Comparison of ENCODE assay signal across 26 cellular contexts in genomic region chr9:132370592-132370991, GRCh38. TPM values are rescaled to one million over a fixed set of nuclear protein-coding genes. Genes with fewer than 3 reads are reported as not detected.
"Had no signal": no experiment of that assay in that cellular context is flagged by ENCODE, and none has a peak within 500 bp of the region (broad histone marks: within the 10 kb centered on the region; RNA-seq: fewer than 3 reads in every experiment).

No MANE protein-coding gene starts in this region.

- DNase-seq: activated B cell treated with CpG ODN at 0.5 μM for 24 hours; activated CD4-positive, alpha-beta T cell treated with anti-CD3 and anti-CD28 coated beads for 1 hour; activated CD4-positive, alpha-beta T cell treated with anti-CD3 and anti-CD28 coated beads, Interleukin-2, amount 10 ng/mL, durations not matched to agents 24 days and 14 days; activated CD4-positive, alpha-beta T cell treated with anti-CD3 and anti-CD28 coated beads, Interleukin-2, amount 50 U/mL, for 48 hours; activated CD8-positive, alpha-beta memory T cell treated with anti-CD3 and anti-CD28 coated beads, Interleukin-2, amount 10 ng/mL, durations not matched to agents 7 days and 5 days; activated effector memory CD4-positive, alpha-beta T cell treated with Interleukin-2 at 50 U/mL for 16 hours; activated naive CD4-positive, alpha-beta T cell; activated T-cell treated with anti-CD3 and anti-CD28 coated beads, Interleukin-2, amount 50 U/mL, for 24 hours; aorta; caudate nucleus; NCI-H1092; NCI-H1417; NCI-H1930; NCI-H2171; NCI-H226; NCI-H82; PC-9; SHP77 treated with DMSO at 0.1 percent for 48 hours; T-helper 17 cell; T-helper 9 cell had no signal

- H3K27ac ChIP-seq: breast epithelium, KMS-11, PC-9 had no signal

- H3K27me3 ChIP-seq: breast epithelium had no signal

- H3K9me3 Mint-ChIP-seq: activated B cell treated with CpG ODN at 0.5 μM for 24 hours; activated CD4-positive, alpha-beta T cell treated with anti-CD3 and anti-CD28 coated beads, Interleukin-2, amount 10 ng/mL, durations not matched to agents 24 days and 14 days; activated naive CD4-positive, alpha-beta T cell treated with anti-CD3 and anti-CD28 coated beads, Interleukin-2, amount 50 U/mL, for 24 hours; activated T-cell treated with anti-CD3 and anti-CD28 coated beads, Interleukin-2, amount 50 U/mL, for 24 hours; activated T-helper 1 cell treated with anti-CD3 and anti-CD28 coated beads, Interleukin-12 subunit alpha, Interleukin-12 subunit beta, Interleukin-2, Interleukin-4 antibody, amounts not matched to agents 30 ng/mL and 10 ng/mL and 1 ng/mL, durations not matched to agents 14 hours and 24 hours and 36 hours had no signal

- H3K9me3 ChIP-seq: breast epithelium had no signal

- H3K36me3 ChIP-seq: breast epithelium had no signal

- H3K27ac Mint-ChIP-seq: activated B cell treated with CpG ODN at 0.5 μM for 24 hours; activated CD4-positive, alpha-beta T cell treated with anti-CD3 and anti-CD28 coated beads, Interleukin-2, amount 10 ng/mL, durations not matched to agents 24 days and 14 days; activated CD8-positive, alpha-beta memory T cell treated with anti-CD3 and anti-CD28 coated beads, Interleukin-2, amount 10 ng/mL, durations not matched to agents 7 days and 5 days; activated naive CD4-positive, alpha-beta T cell treated with anti-CD3 and anti-CD28 coated beads, Interleukin-2, amount 50 U/mL, for 24 hours; activated T-cell treated with anti-CD3 and anti-CD28 coated beads, Interleukin-2, amount 50 U/mL, for 24 hours; activated T-helper 1 cell treated with anti-CD3 and anti-CD28 coated beads, Interleukin-12 subunit alpha, Interleukin-12 subunit beta, Interleukin-2, Interleukin-4 antibody, amounts not matched to agents 30 ng/mL and 10 ng/mL and 1 ng/mL, durations not matched to agents 14 hours and 24 hours and 36 hours had no signal

- H3K4me1 ChIP-seq: breast epithelium had no signal

- H3K4me3 ChIP-seq: breast epithelium, PC-9 had no signal

- H3K27me3 Mint-ChIP-seq: activated B cell treated with CpG ODN at 0.5 μM for 24 hours; activated CD8-positive, alpha-beta memory T cell treated with anti-CD3 and anti-CD28 coated beads, Interleukin-2, amount 10 ng/mL, durations not matched to agents 7 days and 5 days; activated naive CD4-positive, alpha-beta T cell treated with anti-CD3 and anti-CD28 coated beads, Interleukin-2, amount 50 U/mL, for 24 hours; activated T-cell treated with anti-CD3 and anti-CD28 coated beads, Interleukin-2, amount 50 U/mL, for 24 hours; T-helper 17 cell had no signal

- H3K4me3 Mint-ChIP-seq: activated B cell treated with CpG ODN at 0.5 μM for 24 hours; activated CD4-positive, alpha-beta T cell treated with anti-CD3 and anti-CD28 coated beads, Interleukin-2, amount 10 ng/mL, durations not matched to agents 24 days and 14 days; activated CD8-positive, alpha-beta memory T cell treated with anti-CD3 and anti-CD28 coated beads, Interleukin-2, amount 10 ng/mL, durations not matched to agents 7 days and 5 days; activated naive CD4-positive, alpha-beta T cell treated with anti-CD3 and anti-CD28 coated beads, Interleukin-2, amount 50 U/mL, for 24 hours; activated T-cell treated with anti-CD3 and anti-CD28 coated beads, Interleukin-2, amount 50 U/mL, for 24 hours; activated T-helper 1 cell treated with anti-CD3 and anti-CD28 coated beads, Interleukin-12 subunit alpha, Interleukin-12 subunit beta, Interleukin-2, Interleukin-4 antibody, amounts not matched to agents 30 ng/mL and 10 ng/mL and 1 ng/mL, durations not matched to agents 14 hours and 24 hours and 36 hours; T-helper 17 cell had no signal

RNA-seq across cellular contexts. Expression of gene CFAP77, which starts 39.4 kb away (rescaled TPM):
- total RNA-seq: activated B cell treated with CpG ODN at 0.5 μM for 24 hours; activated CD4-positive, alpha-beta T cell treated with anti-CD3 and anti-CD28 coated beads, Interleukin-2, amount 10 ng/mL, durations not matched to agents 24 days and 14 days; activated CD8-positive, alpha-beta memory T cell treated with anti-CD3 and anti-CD28 coated beads, Interleukin-2, amount 10 ng/mL, durations not matched to agents 7 days and 5 days; activated T-helper 1 cell treated with anti-CD3 and anti-CD28 coated beads, Interleukin-12 subunit alpha, Interleukin-12 subunit beta, Interleukin-2, Interleukin-4 antibody, amounts not matched to agents 30 ng/mL and 10 ng/mL and 1 ng/mL, durations not matched to agents 14 hours and 24 hours and 36 hours; aorta; breast epithelium; MCF 10A; NCI-H460; PC-9; T-helper 17 cell had no signal
